Comparison of ENCODE assay signal across 21 cellular contexts in genomic region chr3:118127992-118128391, GRCh38.
"Had no signal": no experiment of that assay in that cellular context is flagged by ENCODE, and none has a peak within 500 bp of the region (broad histone marks: within the 10 kb centered on the region; RNA-seq: fewer than 3 reads in every experiment).

No MANE protein-coding gene starts in this region.

- H3K4me1 ChIP-seq: SJSA1 had no signal

- H3K27me3 ChIP-seq: SJSA1 had no signal

- H3K4me3 ChIP-seq: SJSA1, SK-N-MC had no signal

- H3K9me3 ChIP-seq: SJSA1 had no signal

- DNase-seq: Karpas-422, KG1, MM.1S, NCI-H1092 treated with DMSO at 0.1 percent for 48 hours, NCI-H1436, NCI-H187, NCI-H2029, NCI-H2081 treated with DMSO at 0.1 percent for 48 hours, NCI-H2171 treated with DMSO at 0.1 percent for 48 hours, NCI-H345, NCI-H510A, NCI-H524 treated with DMSO at 0.1 percent for 48 hours, NCI-H69, NCI-H774, PC-3, Right ventricle myocardium superior, SIG-M5, T-helper 2 cell had no signal

- H3K27ac ChIP-seq: SJSA1, SK-N-MC had no signal

- ATAC-seq: Panc1, PC-3 had no signal

- H3K36me3 ChIP-seq: SJSA1 had no signal
